ENCODE assay signal across 1 cellular context in genomic region chr1:20413791-20414140, GRCh38.
TF ChIP-seq lines count a peak whose summit lies in the region.

No MANE protein-coding gene starts in this region.

TF ChIP-seq in IMR-90, 13 proteins besides CTCF, POLR2A, EP300 and RAD21:
- TF ChIP-seq MAZ (IDR thresholded peaks at IDR 0.05; ENCODE audit: borderline replicate concordance, low read depth, low read length) (no peak), BHLHE40 (IDR thresholded peaks at IDR 0.05; ENCODE audit: low read depth, low read length) (no peak), CHD1 (IDR thresholded peaks at IDR 0.05; ENCODE audit: low read depth, low read length) (no peak), RFX5 (IDR thresholded peaks at IDR 0.05; ENCODE audit: low read depth, low read length) (no peak), MXI1 (IDR thresholded peaks at IDR 0.05; ENCODE audit: borderline replicate concordance, low read depth, low read length) (no peak), NFE2L2 (IDR thresholded peaks at IDR 0.05; ENCODE audit: low read depth, low read length) (no peak), USF2 (IDR thresholded peaks at IDR 0.05; ENCODE audit: low read depth, low read length) (no peak), ELK1 (IDR thresholded peaks at IDR 0.05; ENCODE audit: borderline replicate concordance, low read depth, low read length) (no peak), SMC3 (IDR thresholded peaks at IDR 0.05; ENCODE audit: low read depth, low read length) (no peak), CEBPB (IDR thresholded peaks at IDR 0.05; ENCODE audit: low read depth, low read length) (no peak), MAFK (IDR thresholded peaks at IDR 0.05; ENCODE audit: low read depth, low read length) (no peak), RCOR1 (IDR thresholded peaks at IDR 0.05; ENCODE audit: insufficient replicate concordance, low read length) (no peak), FOS (IDR thresholded peaks at IDR 0.05; ENCODE audit: low read depth, low read length) (no peak)
